19 cellular contexts compared by ENCODE assay signal in the genomic region with DNA sequence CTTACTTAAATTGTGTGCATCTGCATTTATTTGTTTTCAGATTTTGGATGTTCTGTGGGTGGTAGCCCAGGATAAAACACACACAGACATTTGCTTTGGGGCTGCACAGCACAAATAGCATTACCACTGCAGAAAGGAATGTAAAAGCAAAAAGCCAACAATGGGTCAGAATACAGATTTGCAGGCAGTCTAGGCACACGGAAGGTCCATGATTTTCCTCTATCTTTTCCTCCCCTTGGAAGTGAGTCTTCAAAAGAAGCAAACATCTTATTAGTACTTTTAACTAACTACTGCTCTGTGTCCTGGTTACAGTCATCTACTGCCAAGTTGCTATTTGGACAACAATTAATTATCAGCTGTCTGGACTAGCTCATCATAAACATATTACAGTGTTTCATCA.
"Had no signal": no experiment of that assay in that cellular context is flagged by ENCODE, and none has a peak within 500 bp of the region (broad histone marks: within the 10 kb centered on the region; RNA-seq: fewer than 3 reads in every experiment).

No MANE protein-coding gene starts in this region.

- H3K27me3 Mint-ChIP-seq: activated CD4-positive, alpha-beta memory T cell treated with anti-CD3 and anti-CD28 coated beads, Interleukin-2, amount 10 ng/mL, durations not matched to agents 7 days and 5 days; activated CD8-positive, alpha-beta memory T cell treated with anti-CD3 and anti-CD28 coated beads, Interleukin-2, amount 10 ng/mL, durations not matched to agents 7 days and 5 days; activated naive CD8-positive, alpha-beta T cell had no signal

- H3K27me3 ChIP-seq: body of pancreas, colonic mucosa, thyroid gland had no signal

- H3K4me3 ChIP-seq: body of pancreas, colonic mucosa, lower lobe of right lung, thyroid gland had no signal

- H3K36me3 Mint-ChIP-seq: activated CD8-positive, alpha-beta memory T cell treated with anti-CD3 and anti-CD28 coated beads, Interleukin-2, amount 10 ng/mL, durations not matched to agents 7 days and 5 days; activated naive CD8-positive, alpha-beta T cell had no signal

- H3K4me1 Mint-ChIP-seq: activated CD4-positive, alpha-beta memory T cell treated with anti-CD3 and anti-CD28 coated beads, Interleukin-2, amount 10 ng/mL, durations not matched to agents 7 days and 5 days; activated CD8-positive, alpha-beta memory T cell treated with anti-CD3 and anti-CD28 coated beads, Interleukin-2, amount 10 ng/mL, durations not matched to agents 7 days and 5 days; nephron had no signal

- H3K27ac ChIP-seq: body of pancreas, colonic mucosa, lower lobe of right lung, thyroid gland had no signal

- H3K9me3 ChIP-seq: body of pancreas, colonic mucosa, thyroid gland had no signal

- H3K4me1 ChIP-seq: body of pancreas, colonic mucosa, lower lobe of right lung, thyroid gland had no signal

- H3K4me3 Mint-ChIP-seq: activated CD4-positive, alpha-beta memory T cell treated with anti-CD3 and anti-CD28 coated beads, Interleukin-2, amount 10 ng/mL, durations not matched to agents 7 days and 5 days; activated CD8-positive, alpha-beta memory T cell treated with anti-CD3 and anti-CD28 coated beads, Interleukin-2, amount 10 ng/mL, durations not matched to agents 7 days and 5 days; activated naive CD8-positive, alpha-beta T cell; nephron had no signal

- H3K9me3 Mint-ChIP-seq: activated CD4-positive, alpha-beta memory T cell treated with anti-CD3 and anti-CD28 coated beads, Interleukin-2, amount 10 ng/mL, durations not matched to agents 7 days and 5 days had no signal

- DNase-seq: activated CD4-positive, alpha-beta memory T cell treated with anti-CD3 and anti-CD28 coated beads, Interleukin-2, amount 10 ng/mL, durations not matched to agents 7 days and 5 days; activated CD4-positive, alpha-beta T cell treated with anti-CD3 and anti-CD28 coated beads for 48 hours; activated CD4-positive, CD25-positive, alpha-beta regulatory T cell; activated CD8-positive, alpha-beta memory T cell treated with anti-CD3 and anti-CD28 coated beads, Interleukin-2, amount 10 ng/mL, durations not matched to agents 7 days and 5 days; amygdala; body of pancreas; central memory CD4-positive, alpha-beta T cell; colonic mucosa; foreskin melanocyte; glutamatergic neuron; hippocampal formation; lower lobe of right lung; midbrain; retina; stimulated activated CD4-positive, alpha-beta T cell treated with anti-CD3 and anti-CD28 coated beads, Interleukin-2, amount 100 ng/mL, for 24 hours; stimulated activated naive CD4-positive, alpha-beta T cell treated with Interleukin-2 at 50 U/mL for 16 hours; thyroid gland had no signal

- H3K36me3 ChIP-seq: colonic mucosa, lower lobe of right lung, thyroid gland had no signal

- H3K27ac Mint-ChIP-seq: activated CD4-positive, alpha-beta memory T cell treated with anti-CD3 and anti-CD28 coated beads, Interleukin-2, amount 10 ng/mL, durations not matched to agents 7 days and 5 days; activated CD8-positive, alpha-beta memory T cell treated with anti-CD3 and anti-CD28 coated beads, Interleukin-2, amount 10 ng/mL, durations not matched to agents 7 days and 5 days; activated naive CD8-positive, alpha-beta T cell; nephron had no signal
